ENCODE assay signal across 8 cellular contexts in the genomic region with DNA sequence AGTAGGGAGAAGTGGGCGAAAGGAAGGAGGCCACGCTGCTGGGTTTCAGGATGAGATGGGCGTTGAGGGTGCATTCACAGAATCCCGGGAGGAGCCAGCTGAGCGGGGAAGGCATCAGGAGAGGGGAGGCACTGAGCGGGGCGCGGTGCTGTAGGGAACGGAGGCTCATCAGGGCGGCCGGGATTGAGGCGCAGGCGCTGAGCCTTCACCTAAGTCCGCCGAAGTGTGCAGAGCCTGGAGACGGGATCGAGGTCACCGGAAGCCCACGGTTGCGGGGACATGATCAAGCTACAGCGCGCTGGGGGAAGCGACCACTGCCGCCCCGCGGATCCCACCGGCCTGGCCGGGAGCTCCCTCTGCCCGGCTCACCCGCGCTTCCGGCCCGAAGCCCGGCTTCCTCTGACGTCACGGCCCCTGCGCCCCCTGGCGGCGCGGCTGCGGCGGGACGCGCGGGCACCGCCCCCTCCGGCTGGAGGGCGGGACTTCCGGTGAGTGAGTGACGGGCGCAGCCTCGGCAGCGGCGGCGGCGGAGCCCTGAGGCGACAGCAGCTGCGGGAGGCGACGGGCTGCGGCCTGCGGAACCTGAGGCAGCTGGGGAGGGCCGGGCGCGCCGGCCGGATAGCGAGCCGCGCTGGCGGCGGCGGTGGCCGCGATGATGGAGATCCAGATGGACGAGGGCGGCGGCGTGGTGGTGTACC.
A peak's percentile ranks its signal among the peaks of the same experiment; 100 is the strongest.
DNase-seq lines count a peak whose midpoint lies in the region; ATAC-seq and TF ChIP-seq lines count a peak whose summit lies in the region.

A gene with protein sequence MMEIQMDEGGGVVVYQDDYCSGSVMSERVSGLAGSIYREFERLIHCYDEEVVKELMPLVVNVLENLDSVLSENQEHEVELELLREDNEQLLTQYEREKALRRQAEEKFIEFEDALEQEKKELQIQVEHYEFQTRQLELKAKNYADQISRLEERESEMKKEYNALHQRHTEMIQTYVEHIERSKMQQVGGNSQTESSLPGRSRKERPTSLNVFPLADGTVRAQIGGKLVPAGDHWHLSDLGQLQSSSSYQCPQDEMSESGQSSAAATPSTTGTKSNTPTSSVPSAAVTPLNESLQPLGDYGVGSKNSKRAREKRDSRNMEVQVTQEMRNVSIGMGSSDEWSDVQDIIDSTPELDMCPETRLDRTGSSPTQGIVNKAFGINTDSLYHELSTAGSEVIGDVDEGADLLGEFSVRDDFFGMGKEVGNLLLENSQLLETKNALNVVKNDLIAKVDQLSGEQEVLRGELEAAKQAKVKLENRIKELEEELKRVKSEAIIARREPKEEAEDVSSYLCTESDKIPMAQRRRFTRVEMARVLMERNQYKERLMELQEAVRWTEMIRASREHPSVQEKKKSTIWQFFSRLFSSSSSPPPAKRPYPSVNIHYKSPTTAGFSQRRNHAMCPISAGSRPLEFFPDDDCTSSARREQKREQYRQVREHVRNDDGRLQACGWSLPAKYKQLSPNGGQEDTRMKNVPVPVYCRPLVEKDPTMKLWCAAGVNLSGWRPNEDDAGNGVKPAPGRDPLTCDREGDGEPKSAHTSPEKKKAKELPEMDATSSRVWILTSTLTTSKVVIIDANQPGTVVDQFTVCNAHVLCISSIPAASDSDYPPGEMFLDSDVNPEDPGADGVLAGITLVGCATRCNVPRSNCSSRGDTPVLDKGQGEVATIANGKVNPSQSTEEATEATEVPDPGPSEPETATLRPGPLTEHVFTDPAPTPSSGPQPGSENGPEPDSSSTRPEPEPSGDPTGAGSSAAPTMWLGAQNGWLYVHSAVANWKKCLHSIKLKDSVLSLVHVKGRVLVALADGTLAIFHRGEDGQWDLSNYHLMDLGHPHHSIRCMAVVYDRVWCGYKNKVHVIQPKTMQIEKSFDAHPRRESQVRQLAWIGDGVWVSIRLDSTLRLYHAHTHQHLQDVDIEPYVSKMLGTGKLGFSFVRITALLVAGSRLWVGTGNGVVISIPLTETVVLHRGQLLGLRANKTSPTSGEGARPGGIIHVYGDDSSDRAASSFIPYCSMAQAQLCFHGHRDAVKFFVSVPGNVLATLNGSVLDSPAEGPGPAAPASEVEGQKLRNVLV (N-terminal part only) (plus strand): TSS at position 508 of the 698 bp plus-strand sequence. CDS start 145 bp downstream, at position 653.

- H3K27me3 ChIP-seq in layer of hippocampus (ENCODE audit: control insufficient read depth, insufficient read depth, low read length) = no peaks in the 10 kb centered on the region

- peak within 1 kb of the TSS; percentile 95 for H3K4me3 ChIP-seq in choroid plexus epithelial cell (ENCODE audit: low read depth, low read length)

- ATAC-seq in GM19043 (IDR thresholded peaks at IDR 0.05; ENCODE audit: low read depth, unreplicated experiment) (peak; percentile 76), HG03354 (IDR thresholded peaks at IDR 0.05; ENCODE audit: poor library complexity, severe bottlenecking, unreplicated experiment) (peak; percentile 82)

- peak within 1 kb of the TSS; percentile 92 for H3K27ac ChIP-seq in layer of hippocampus (ENCODE audit: low read depth, low read length)

- DNase-seq in Ammon's horn (ENCODE audit: low spot score) (peak; percentile 92), NCI-H446 (lab: John Stamatoyannopoulos, UW) (peak; percentile 73 to 93), choroid plexus epithelial cell (ENCODE audit: low read depth) (peak; percentile 85)
- DNase-seq in activated CD4-positive, alpha-beta T cell treated with anti-CD3 and anti-CD28 coated beads for 24 hours (ENCODE audit: low read depth in 2 of 2) = peak; percentile 87 to 89
- peak; percentile 85 to 95 (median 93) for DNase-seq in stimulated activated CD4-positive, alpha-beta T cell treated with anti-CD3 and anti-CD28 coated beads, Interleukin-1b, Interleukin-23, amount 100 ng/mL, for 24 hours (ENCODE audit: low read depth in 4 of 4, low spot score in 1 of 4)

- TF ChIP-seq CTCF in choroid plexus epithelial cell (conservative IDR thresholded peaks at IDR 0.05; ENCODE audit: low read depth, low read length) = peak; percentile 50

Comparison
In these comparisons a context has a peak if more than half of its experiments do, and no peak if none do; other contexts are left out.
1. Peak in every context shown above with its lines: DNase-seq, ATAC-seq, H3K4me3 ChIP-seq and H3K27ac ChIP-seq.